ENCODE assay signal across 8 cellular contexts in genomic region chr7:131109011-131109756, GRCh38.
A peak's percentile ranks its signal among the peaks of the same experiment; 100 is the strongest.
DNase-seq lines count a peak whose midpoint lies in the region; ATAC-seq, FAIRE-seq and TF ChIP-seq lines count a peak whose summit lies in the region.

No MANE protein-coding gene starts in this region.

- peaks cover 14% of the 10 kb centered on the region; the same call in 1 of the 2 replicates for H3K27me3 ChIP-seq in BLaER1
- no peaks in the 10 kb centered on the region for H3K27me3 ChIP-seq in KMS-11 (ENCODE audit: insufficient read depth, low read depth)
- H3K27me3 ChIP-seq in bronchial epithelial cell (ENCODE audit: control insufficient read depth, insufficient read depth, low read length), result no peaks in the 10 kb centered on the region

- TF ChIP-seq CTCF in KMS-11 (conservative IDR thresholded peaks at IDR 0.05; ENCODE audit: low read depth, low read length), result no peak
- no peak for TF ChIP-seq CTCF in bronchial epithelial cell (IDR thresholded peaks at IDR 0.05; ENCODE audit: insufficient read depth, low read length, severe bottlenecking)

- 33 to 54% methylated on average over 2 to 4 of the region's 6 CpGs for WGBS in mesodermal cell (ENCODE audit: insufficient coverage in 2 of 2), 2 experiments

- H3K36me3 ChIP-seq in BLaER1 (no peaks in the 10 kb centered on the region), KMS-11 (ENCODE audit: insufficient read depth) (no peaks in the 10 kb centered on the region), bronchial epithelial cell (ENCODE audit: control insufficient read depth, insufficient read depth, low read length) (no peaks in the 10 kb centered on the region), mesodermal cell (ENCODE audit: control insufficient read depth, insufficient read depth, low read length) (peaks cover 3% of the 10 kb centered on the region)

- peaks cover 29% of the 10 kb centered on the region for H3K79me2 ChIP-seq in KMS-11 (ENCODE audit: insufficient read depth, low read depth)

- H2AFZ ChIP-seq in KMS-11 (ENCODE audit: low read depth), result peak overlapping the region; percentile 64

- FAIRE-seq in bronchial epithelial cell (lab: Jason Lieb, UNC), result no peak

- peaks cover 55% of the 10 kb centered on the region for H3K4me1 ChIP-seq in BLaER1
- peaks cover 33% of the 10 kb centered on the region for H3K4me1 ChIP-seq in KMS-11 (ENCODE audit: low read depth, poor library complexity, severe bottlenecking)
- peaks cover 32% of the 10 kb centered on the region for H3K4me1 ChIP-seq in mesodermal cell (ENCODE audit: control insufficient read depth, insufficient read depth, low read length, poor library complexity, severe bottlenecking)

- peaks cover 13% of the 10 kb centered on the region; the same call in 1 of the 2 replicates for H4K20me1 ChIP-seq in BLaER1
- peaks cover 11% of the 10 kb centered on the region; the same call in 1 of the 2 replicates for H4K20me1 ChIP-seq in KMS-11 (ENCODE audit: insufficient read depth)

- peak overlapping the region; percentile 68 for H3K27ac ChIP-seq in BLaER1
- H3K27ac ChIP-seq in KMS-11, result peak overlapping the region; percentile 94
- peak overlapping the region; percentile 72 for H3K27ac ChIP-seq in mesodermal cell (ENCODE audit: low read depth, low read length, severe bottlenecking)

- H3K4me2 ChIP-seq in BLaER1 (peak overlapping the region; percentile 99), KMS-11 (peak overlapping the region; percentile 96)

- ATAC-seq in GM21717 (IDR thresholded peaks at IDR 0.05; ENCODE audit: unreplicated experiment), result no peak

- H3K9me3 ChIP-seq in BLaER1, result no peaks in the 10 kb centered on the region
- no peaks in the 10 kb centered on the region for H3K9me3 ChIP-seq in mesodermal cell (ENCODE audit: control insufficient read depth, low read length)

- peak; percentile 32 for DNase-seq in bronchial epithelial cell (ENCODE audit: low read depth)
- DNase-seq in mesenteric fat pad (ENCODE audit: low spot score), result no peak
- no peak for DNase-seq in NCI-H774 (lab: John Stamatoyannopoulos, UW)
- DNase-seq in occipital lobe (lab: John Stamatoyannopoulos, UW), result no peak

- H3K4me3 ChIP-seq in BLaER1, result peak overlapping the region; percentile 90
- H3K4me3 ChIP-seq in KMS-11 (IDR thresholded peaks at IDR 0.05; ENCODE audit: insufficient read depth, low read depth, low read length), result no peak overlapping the region
- H3K4me3 ChIP-seq in bronchial epithelial cell (ENCODE audit: low read depth, low read length), result peak overlapping the region; percentile 59
- peak overlapping the region; percentile 46 for H3K4me3 ChIP-seq in mesodermal cell (ENCODE audit: extremely low read depth, insufficient read depth, low read length, poor library complexity, severe bottlenecking)

- H3K9ac ChIP-seq in BLaER1, result peak overlapping the region; percentile 59; the same call in 1 of the 2 replicates
- peak overlapping the region; percentile 97 for H3K9ac ChIP-seq in KMS-11
